In genomic region chr1:168827557-168827956, GRCh38 we compare ENCODE assay signal across 7 cellular contexts.
"Had no signal": no experiment of that assay in that cellular context is flagged by ENCODE, and none has a peak within 500 bp of the region (broad histone marks: within the 10 kb centered on the region; RNA-seq: fewer than 3 reads in every experiment).

No MANE protein-coding gene starts in this region.

- DNase-seq: GDM1, GF-D8 had no signal

- H3K4me3 ChIP-seq: GM12878 had no signal

- FAIRE-seq: G401.6, GM12878, GM12891, GM12892, GM18507 had no signal

- ATAC-seq: GM12878 had no signal
